In the genomic region with DNA sequence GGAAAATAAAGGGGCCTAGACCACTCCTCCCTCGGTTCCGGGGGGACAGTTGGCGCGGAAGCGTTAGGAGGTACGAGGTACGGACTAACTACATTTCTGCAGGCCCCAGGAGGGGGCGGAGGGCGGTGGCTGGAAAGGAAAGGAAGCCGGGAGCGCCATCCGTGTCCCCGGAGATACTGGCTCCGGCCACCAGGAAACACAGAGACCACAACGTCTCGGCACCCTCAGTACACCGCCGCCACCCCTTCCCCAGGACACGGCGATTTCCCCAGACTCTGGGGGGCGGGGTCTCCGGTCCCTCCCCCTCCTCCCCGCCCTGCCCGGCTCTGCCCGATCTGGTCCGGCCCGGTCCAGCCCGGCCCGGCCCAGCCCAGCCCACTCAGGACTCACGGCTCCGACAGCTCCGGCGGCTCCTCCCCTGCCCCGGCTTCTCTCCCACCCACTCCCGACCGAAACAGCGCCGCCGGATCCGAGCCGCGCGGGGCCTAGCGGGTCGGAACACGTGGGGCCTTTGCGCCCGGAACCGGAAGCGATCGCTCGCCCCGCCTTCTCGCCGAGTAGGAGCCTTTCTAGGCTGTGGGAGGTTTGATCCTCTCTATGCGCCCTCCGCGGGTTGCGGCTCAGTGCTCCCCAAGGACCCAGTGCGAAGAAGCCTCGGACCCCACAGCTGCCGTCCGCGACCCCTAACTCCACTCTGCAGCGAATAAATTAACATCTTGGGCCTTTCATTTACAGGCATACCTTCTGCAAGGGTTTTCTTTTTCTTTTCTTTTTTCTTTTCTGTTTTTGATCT, we compare ENCODE assay signal across 9 cellular contexts. TPM values are rescaled to one million over a fixed set of nuclear protein-coding genes. Genes with fewer than 3 reads are reported as not detected.
DNase-seq lines count a peak whose midpoint lies in the region; ATAC-seq, FAIRE-seq and TF ChIP-seq lines count a peak whose summit lies in the region.
"Had no signal": no experiment of that assay in that cellular context is flagged by ENCODE, and none has a peak within 500 bp of the region (broad histone marks: within the 10 kb centered on the region; RNA-seq: fewer than 3 reads in every experiment).

A gene (minus strand): TSS at position 502 of the 793 bp plus-strand sequence. CDS start 10,772 bp downstream, outside the sequence.

- intact Hi-C loops in breast epithelium (cut with DNase I; ENCODE audit: low total_unique reads), result no loop called here

- H3K27me3 ChIP-seq in WERI-Rb-1 (ENCODE audit: insufficient read depth, low read depth, severe bottlenecking) (no peaks in the 10 kb centered on the region), breast epithelium (no peaks in the 10 kb centered on the region), small intestine (ENCODE audit: control insufficient read depth in 2 of 2, insufficient read depth in 2 of 2, low read length in 2 of 2) (no peaks in the 10 kb centered on the region)

- peak; percentile 45 for TF ChIP-seq POLR2A in breast epithelium (IDR thresholded peaks at IDR 0.05)

- peak within 1 kb of the TSS; percentile 96 for H3K27ac ChIP-seq in WERI-Rb-1
- H3K27ac ChIP-seq in breast epithelium, result peak within 1 kb of the TSS; percentile 82 to 94
- H3K27ac ChIP-seq in small intestine (ENCODE audit: low read depth in 1 of 2, low read length in 1 of 2), result peak within 1 kb of the TSS in 1 of 2 donors; percentile 67

- 0 to 1% (median 0%) methylated on average over 50 to 65 of the region's 65 CpGs for WGBS in small intestine, 3 donors

- H3K4me3 ChIP-seq in AG09309 (ENCODE audit: control insufficient read depth, low read depth, low read length), result peak within 1 kb of the TSS; percentile 92
- peak within 1 kb of the TSS; percentile 91 for H3K4me3 ChIP-seq in WERI-Rb-1 (ENCODE audit: low read depth, low read length)
- peak within 1 kb of the TSS; percentile 82 to 98 (median 91) for H3K4me3 ChIP-seq in breast epithelium
- peak within 1 kb of the TSS; percentile 73 to 94 for H3K4me3 ChIP-seq in small intestine (ENCODE audit: low read depth in 1 of 2, low read length in 2 of 2)

- no peak for FAIRE-seq in small intestine (lab: Jason Lieb, UNC)
- FAIRE-seq: TTC549 had no signal

- peak; percentile 41 for DNase-seq in AG09309 (ENCODE audit: low read depth)
- DNase-seq in NCI-H2227 (lab: John Stamatoyannopoulos, UW; ENCODE audit: unreplicated experiment), result peak; percentile 91
- peak; percentile 93 for DNase-seq in WERI-Rb-1
- DNase-seq in breast epithelium (ENCODE audit: low spot score in 2 of 2), result peak; percentile 81 to 89
- peak; percentile 90 for DNase-seq in iPS-NIHi11 (ENCODE audit: low spot score)
- peak; percentile 87 for DNase-seq in small intestine

- peaks cover 0 to 8% of the 10 kb centered on the region in 2 donors for H3K4me1 ChIP-seq in breast epithelium
- H3K4me1 ChIP-seq in small intestine (ENCODE audit: control insufficient read depth in 2 of 2, insufficient read depth in 1 of 2, low read depth in 1 of 2, low read length in 1 of 2), result peaks cover 0 to 14% of the 10 kb centered on the region in 2 donors

- peaks cover 44% of the 10 kb centered on the region for H3K36me3 ChIP-seq in WERI-Rb-1
- H3K36me3 ChIP-seq in breast epithelium, result no peaks in the 10 kb centered on the region
- peaks cover 0 to 2% of the 10 kb centered on the region in 2 donors for H3K36me3 ChIP-seq in small intestine (ENCODE audit: control insufficient read depth in 2 of 2, insufficient read depth in 2 of 2, low read length in 2 of 2)

- TF ChIP-seq CTCF in AG09309 (IDR thresholded peaks at IDR 0.05; ENCODE audit: control insufficient read depth, insufficient read depth, low read depth, low read length, missing control alignments), result peak; percentile 9
- peak; percentile 41 for TF ChIP-seq CTCF in WERI-Rb-1 (IDR thresholded peaks at IDR 0.05; ENCODE audit: low read depth, low read length)
- TF ChIP-seq CTCF in breast epithelium (IDR thresholded peaks at IDR 0.05), result peak in 1 of 3 donors; percentile 13

- H3K9me3 ChIP-seq in WERI-Rb-1 (ENCODE audit: severe bottlenecking), result no peaks in the 10 kb centered on the region
- no peaks in the 10 kb centered on the region for H3K9me3 ChIP-seq in breast epithelium
- H3K9me3 ChIP-seq in small intestine (ENCODE audit: control insufficient read depth, low read depth), result no peaks in the 10 kb centered on the region

- ATAC-seq in GM18909 (IDR thresholded peaks at IDR 0.05; ENCODE audit: poor library complexity, unreplicated experiment), result peak; percentile 99
- peak; percentile 99 for ATAC-seq in HG03159 (IDR thresholded peaks at IDR 0.05; ENCODE audit: unreplicated experiment)

RNA-seq across cellular contexts. Expression of the gene that starts here (rescaled TPM):
- total RNA-seq in breast epithelium, result 10 to 100 TPM in 2 of 3 donors, 1 to 10 TPM in 1; 7.0 to 12.9 (median 12.1) TPM
- polyA plus RNA-seq in small intestine, result 1 to 10 TPM; 3.6 to 6.6 (median 4.6) TPM

Comparison
In these comparisons a context has a peak if more than half of its experiments do, and no peak if none do; other contexts are left out.
1. DNase-seq: peak in every context shown above with its lines; median percentile 93 in WERI-Rb-1; 91 in NCI-H2227; 90 in iPS-NIHi11; 87 in small intestine; 85 in breast epithelium; 41 in AG09309.